ENCODE assay signal across 9 cellular contexts in genomic region chr19:15450528-15450890, GRCh38. TPM values are rescaled to one million over a fixed set of nuclear protein-coding genes. Genes with fewer than 3 reads are reported as not detected.
A peak's percentile ranks its signal among the peaks of the same experiment; 100 is the strongest.
DNase-seq lines count a peak whose midpoint lies in the region; ATAC-seq, FAIRE-seq and TF ChIP-seq lines count a peak whose summit lies in the region.
"Had no signal": no experiment of that assay in that cellular context is flagged by ENCODE, and none has a peak within 500 bp of the region (broad histone marks: within the 10 kb centered on the region; RNA-seq: fewer than 3 reads in every experiment).

No MANE protein-coding gene starts in this region.

- FAIRE-seq in HepG2 (lab: Jason Lieb, UNC) (no peak), keratinocyte (lab: Jason Lieb, UNC) (no peak)

- H3K4me1 ChIP-seq in HepG2 (ENCODE audit: insufficient read depth, low read length) (peaks cover 37% of the 10 kb centered on the region), right lobe of liver (peaks cover 0 to 27% (median 4%) of the 10 kb centered on the region in 4 donors), keratinocyte (ENCODE audit: control insufficient read depth, extremely low read depth, insufficient read depth, low read length) (peaks cover 3% of the 10 kb centered on the region)

- H4K20me1 ChIP-seq in HepG2 (ENCODE audit: insufficient read depth, low read length) (no peaks in the 10 kb centered on the region), keratinocyte (ENCODE audit: control insufficient read depth, extremely low read depth, insufficient read depth, low read length) (no peaks in the 10 kb centered on the region)

- H3K27me3 ChIP-seq in HepG2 (ENCODE audit: control insufficient read depth in 1 of 2, insufficient read depth in 2 of 2, low read length in 2 of 2) (no peaks in the 10 kb centered on the region), right lobe of liver (no peaks in the 10 kb centered on the region), keratinocyte (ENCODE audit: control insufficient read depth, extremely low read depth, insufficient read depth, low read length) (peaks cover 31% of the 10 kb centered on the region), MG63 (no peaks in the 10 kb centered on the region; the same call in 1 of the 2 replicates)

- H3K36me3 ChIP-seq in HepG2 (replicated peaks in 1 of 2; ENCODE audit: control insufficient read depth in 1 of 2, insufficient read depth in 2 of 2, low read length in 2 of 2), result no peaks in the 10 kb centered on the region
- H3K36me3 ChIP-seq in right lobe of liver, result no peaks in the 10 kb centered on the region
- no peaks in the 10 kb centered on the region for H3K36me3 ChIP-seq in keratinocyte (ENCODE audit: control insufficient read depth in 2 of 2, extremely low read depth in 1 of 2, insufficient read depth in 2 of 2, low read length in 2 of 2)
- no peaks in the 10 kb centered on the region for H3K36me3 ChIP-seq in MG63
- H3K36me3 ChIP-seq: thoracic aorta had no signal

- POLR2A ChIA-PET in HepG2 (lab: Yijun Ruan, JAX), result no interaction called here

- peak overlapping the region; percentile 52 for H2AFZ ChIP-seq in HepG2 (ENCODE audit: low read length)
- peak overlapping the region; percentile 81 for H2AFZ ChIP-seq in keratinocyte (ENCODE audit: control insufficient read depth, low read length)

- in situ Hi-C loops in HepG2 (cut with HindIII; ENCODE audit: extremely low pct_ligation_motif_present, low pct_unique_long_range_greater_than_20kb), result no loop called here

- DNase-seq in HepG2 (ENCODE audit: low spot score) (no peak), right lobe of liver (no peak), keratinocyte (ENCODE audit: low read depth, low spot score) (no peak), MG63 (no peak)

- WGBS in HepG2 (ENCODE audit: low lambda C conversion rate), result 94% methylated on average over 1 of the region's 1 CpG
- 100% methylated on average over 1 of the region's 1 CpG for WGBS in right lobe of liver (ENCODE audit: insufficient coverage, low coverage, low lambda C conversion rate, missing lambda C conversion rate)

- TF ChIP-seq POLR2A in HepG2 (IDR thresholded peaks at IDR 0.05; ENCODE audit: insufficient read depth in 1 of 2, low read depth in 2 of 2, low read length in 2 of 2) (no peak), right lobe of liver (IDR thresholded peaks at IDR 0.05) (no peak)

- intact Hi-C loops in HepG2 (cut with micrococcal nuclease; ENCODE audit: unreplicated experiment), result no loop called here
- intact Hi-C loops in right lobe of liver (cut with DNase I), result loop anchor here in 1 of 2 donors (10.0 kb wide), 1 partner anchor 104 kb away; no protein-coding TSS in a partner anchor

- no peak overlapping the region for H3K9ac ChIP-seq in HepG2 (ENCODE audit: insufficient read depth, low read depth, low read length)
- no peak overlapping the region for H3K9ac ChIP-seq in keratinocyte (ENCODE audit: control insufficient read depth, extremely low read depth, insufficient read depth, low read length)

- H3K9me3 ChIP-seq in HepG2 (ENCODE audit: low read length), result no peaks in the 10 kb centered on the region
- no peaks in the 10 kb centered on the region for H3K9me3 ChIP-seq in right lobe of liver
- H3K9me3 ChIP-seq in keratinocyte (ENCODE audit: control insufficient read depth, low read depth, low read length), result no peaks in the 10 kb centered on the region
- no peaks in the 10 kb centered on the region for H3K9me3 ChIP-seq in MG63
- H3K9me3 ChIP-seq: thoracic aorta had no signal

- TF ChIP-seq CTCF in HepG2 (CRISPR knock-in tag; IDR thresholded peaks at IDR 0.05), result no peak
- no peak for TF ChIP-seq CTCF in right lobe of liver (IDR thresholded peaks at IDR 0.05)
- no peak for TF ChIP-seq CTCF in keratinocyte (optimal IDR thresholded peaks at IDR 0.05 in 1 of 3, IDR thresholded peaks at IDR 0.05 in 1 of 3, conservative IDR thresholded peaks at IDR 0.05 in 1 of 3; ENCODE audit: extremely low read depth in 1 of 3, insufficient read depth in 2 of 3, low read length in 3 of 3)

- CTCF ChIA-PET in HepG2 (lab: Yijun Ruan, JAX; ENCODE audit: low intra/inter-chr PET ratio, low total read pairs), result no interaction called here

- H3K27ac ChIP-seq in HepG2 (ENCODE audit: extremely low read length, insufficient read depth, low read length) (no peak overlapping the region), right lobe of liver (no peak overlapping the region), keratinocyte (ENCODE audit: control insufficient read depth, insufficient read depth, low read length) (no peak overlapping the region)

- no peak for TF ChIP-seq EP300 in HepG2 (IDR thresholded peaks at IDR 0.05; ENCODE audit: low read depth in 2 of 2, low read length in 2 of 2)
- no peak for TF ChIP-seq EP300 in HepG2 (CRISPR knock-in tag; IDR thresholded peaks at IDR 0.05; ENCODE audit: borderline replicate concordance)

- ATAC-seq in HepG2 (no peak), right lobe of liver (no peak), HG03520 (IDR thresholded peaks at IDR 0.05; ENCODE audit: unreplicated experiment) (no peak), HG02840 (IDR thresholded peaks at IDR 0.05; ENCODE audit: low FRiP score, unreplicated experiment) (no peak)

- BruUV-seq in HepG2 (replicated peaks; lab: Mats Ljungman, UMichigan), result no TSS peak

- dilution Hi-C loops in keratinocyte (cut with MboI; ENCODE audit: extremely low pct_ligation_motif_present, low sequenced_read_pairs), result no loop called here

- H3K79me2 ChIP-seq in HepG2 (ENCODE audit: insufficient read depth, low read length) (no peaks in the 10 kb centered on the region), keratinocyte (ENCODE audit: control insufficient read depth, insufficient read depth, low read length) (no peaks in the 10 kb centered on the region)

- TF ChIP-seq RAD21 in HepG2 (CRISPR knock-in tag; IDR thresholded peaks at IDR 0.05), result no peak

- H3K9me1 ChIP-seq in keratinocyte (ENCODE audit: control insufficient read depth, extremely low read depth, insufficient read depth, low read length), result no peaks in the 10 kb centered on the region

- peak overlapping the region; percentile 80 for H3K4me2 ChIP-seq in HepG2 (ENCODE audit: low read depth, low read length)
- H3K4me2 ChIP-seq in keratinocyte (ENCODE audit: control insufficient read depth, extremely low read depth, insufficient read depth, low read depth, low read length), result no peak overlapping the region

- peak overlapping the region in 1 of 3 experiments; percentile 65; a peak in 2 of 6 replicates for H3K4me3 ChIP-seq in HepG2 (replicated peaks in 1 of 3; ENCODE audit: insufficient read depth in 1 of 3, low read depth in 2 of 3, low read length in 3 of 3)
- no peak overlapping the region for H3K4me3 ChIP-seq in right lobe of liver
- no peak overlapping the region for H3K4me3 ChIP-seq in keratinocyte (ENCODE audit: control insufficient read depth in 2 of 3, extremely low read depth in 1 of 3, insufficient read depth in 2 of 3, low read depth in 1 of 3, low read length in 3 of 3)
- no peak overlapping the region for H3K4me3 ChIP-seq in MG63

RNA-seq across cellular contexts. Expression of gene WIZ, which starts 0.8 kb away (rescaled TPM):
- total RNA-seq in HepG2 (2016; rRNA removed; fragmentation: Illumina TruSeq; extraction: Trizol) (4.7 and 5.1 TPM in 2 replicates), right lobe of liver (10 to 100 TPM; 12.5 to 24.4 (median 14.6) TPM)
- 1.7 TPM in 2 replicates for total RNA-seq in HepG2 (2016; cell fraction: cytosol; rRNA removed; fragmentation: Illumina TruSeq; extraction: Trizol; ENCODE audit: low read depth)
- 4.4 and 4.5 TPM in 2 replicates for total RNA-seq in HepG2 (2016; cell fraction: insoluble cytoplasmic fraction; rRNA removed; fragmentation: Illumina TruSeq; extraction: Trizol)
- 5.9 TPM in 2 replicates for total RNA-seq in HepG2 (2016; cell fraction: membrane; rRNA removed; fragmentation: Illumina TruSeq; extraction: Trizol)
- total RNA-seq in HepG2 (2016; cell fraction: nucleus; rRNA removed; fragmentation: Illumina TruSeq; extraction: Trizol), result 4.9 and 5.5 TPM in 2 replicates
- polyA plus RNA-seq in HepG2 (2011; rRNA removed) (4.8 and 6.3 TPM in 2 replicates), keratinocyte (5.1 to 10.6 TPM (median 7.5 TPM) in 3 replicates)
- 3.3 and 4.8 TPM in 2 replicates for polyA plus RNA-seq in HepG2 (2011; cell fraction: cytosol; rRNA removed)
- polyA plus RNA-seq in HepG2 (2011; cell fraction: nucleus; rRNA removed), result 17.3 and 17.8 TPM in 2 replicates
- polyA plus RNA-seq in HepG2 (2012), result 7.0 and 7.1 TPM in 2 replicates
- 3.1 and 3.8 TPM in 2 replicates for polyA plus RNA-seq in HepG2 (2016; cell fraction: cytosol; fragmentation: Illumina TruSeq; extraction: Trizol; ENCODE audit: low read depth)
- 11.7 and 16.9 TPM in 2 replicates for polyA plus RNA-seq in HepG2 (2016; cell fraction: insoluble cytoplasmic fraction; fragmentation: Illumina TruSeq; extraction: Trizol; ENCODE audit: low read depth)
- polyA plus RNA-seq in HepG2 (2016; cell fraction: membrane; fragmentation: Illumina TruSeq; extraction: Trizol; ENCODE audit: low read depth), result 9.4 and 11.9 TPM in 2 replicates
- polyA plus RNA-seq in HepG2 (2016; cell fraction: nucleus; fragmentation: Illumina TruSeq; extraction: Trizol; ENCODE audit: insufficient read depth, low read depth), result 23.3 and 23.4 TPM in 2 replicates
- 5.2 and 6.7 TPM in 2 replicates for polyA minus RNA-seq in HepG2 (2011; rRNA and poly(A)+ RNA removed; ENCODE audit: low replicate concordance)
- polyA minus RNA-seq in HepG2 (2011; cell fraction: cytosol; rRNA and poly(A)+ RNA removed), result 4.1 and 4.7 TPM in 2 replicates
- polyA minus RNA-seq in HepG2 (2011; cell fraction: nucleus; rRNA and poly(A)+ RNA removed), result 7.0 and 7.5 TPM in 2 replicates
- 3.6 TPM for polyA plus RNA-seq in keratinocyte (2011; ENCODE audit: low read depth)
- 7.4 and 17.0 TPM in 2 replicates for polyA plus RNA-seq in keratinocyte (2011; cell fraction: cytosol; rRNA removed)
- 16.5 and 25.6 TPM in 2 replicates for polyA plus RNA-seq in keratinocyte (2011; cell fraction: nucleus; rRNA removed)
- polyA plus RNA-seq in keratinocyte (2012; ENCODE audit: low replicate concordance), result 10.4 and 22.6 TPM in 2 replicates
- polyA minus RNA-seq in keratinocyte, result 3.4 to 12.8 TPM (median 5.0 TPM) in 3 replicates
- 18.0 TPM for polyA minus RNA-seq in keratinocyte (2011; cell fraction: cytosol; rRNA and poly(A)+ RNA removed)
- 12.1 TPM in 2 replicates for polyA minus RNA-seq in keratinocyte (2011; cell fraction: nucleus; rRNA and poly(A)+ RNA removed)
- 18.0 and 24.3 TPM in 2 replicates for total RNA-seq in MG63 (2014; rRNA removed; shearing (Covaris generic); ENCODE audit: low replicate concordance)

RNA-seq across cellular contexts. Expression of gene RASAL3, which starts 13.8 kb away (rescaled TPM):
- not detected in 2 replicates for total RNA-seq in HepG2 (2016; rRNA removed; fragmentation: Illumina TruSeq; extraction: Trizol)
- not detected in 2 replicates for total RNA-seq in HepG2 (2016; cell fraction: cytosol; rRNA removed; fragmentation: Illumina TruSeq; extraction: Trizol; ENCODE audit: low read depth)
- not detected in 2 replicates for total RNA-seq in HepG2 (2016; cell fraction: insoluble cytoplasmic fraction; rRNA removed; fragmentation: Illumina TruSeq; extraction: Trizol)
- total RNA-seq in HepG2 (2016; cell fraction: membrane; rRNA removed; fragmentation: Illumina TruSeq; extraction: Trizol), result not detected in 2 replicates
- not detected in 2 replicates for total RNA-seq in HepG2 (2016; cell fraction: nucleus; rRNA removed; fragmentation: Illumina TruSeq; extraction: Trizol)
- not detected in 2 replicates for polyA plus RNA-seq in HepG2 (2011; rRNA removed)
- polyA plus RNA-seq in HepG2 (2011; cell fraction: cytosol; rRNA removed), result 0.01 TPM in 1 of 2 replicates, not detected in the other
- polyA plus RNA-seq in HepG2 (2011; cell fraction: nucleus; rRNA removed), result 0.09 TPM in 1 of 2 replicates, not detected in the other
- polyA plus RNA-seq in HepG2 (2012), result not detected in 2 replicates
- not detected in 2 replicates for polyA plus RNA-seq in HepG2 (2016; cell fraction: cytosol; fragmentation: Illumina TruSeq; extraction: Trizol; ENCODE audit: low read depth)
- polyA plus RNA-seq in HepG2 (2016; cell fraction: insoluble cytoplasmic fraction; fragmentation: Illumina TruSeq; extraction: Trizol; ENCODE audit: low read depth), result not detected in 2 replicates
- not detected in 2 replicates for polyA plus RNA-seq in HepG2 (2016; cell fraction: membrane; fragmentation: Illumina TruSeq; extraction: Trizol; ENCODE audit: low read depth)
- not detected in 2 replicates for polyA plus RNA-seq in HepG2 (2016; cell fraction: nucleus; fragmentation: Illumina TruSeq; extraction: Trizol; ENCODE audit: insufficient read depth, low read depth)
- polyA minus RNA-seq in HepG2 (2011; rRNA and poly(A)+ RNA removed; ENCODE audit: low replicate concordance), result not detected in 2 replicates
- polyA minus RNA-seq in HepG2 (2011; cell fraction: cytosol; rRNA and poly(A)+ RNA removed), result not detected in 2 replicates
- not detected in 2 replicates for polyA minus RNA-seq in HepG2 (2011; cell fraction: nucleus; rRNA and poly(A)+ RNA removed)
- total RNA-seq in right lobe of liver, result 1 to 10 TPM in 4 of 6 experiments, under 1 TPM in 2; 0.75 to 1.9 (median 1.1) TPM
- 0.04 TPM in 1 of 3 replicates, not detected in the others for polyA plus RNA-seq in keratinocyte
- not detected for polyA plus RNA-seq in keratinocyte (2011; ENCODE audit: low read depth)
- polyA plus RNA-seq in keratinocyte (2011; cell fraction: cytosol; rRNA removed), result not detected in 2 replicates
- not detected in 2 replicates for polyA plus RNA-seq in keratinocyte (2011; cell fraction: nucleus; rRNA removed)
- polyA plus RNA-seq in keratinocyte (2012; ENCODE audit: low replicate concordance), result not detected in 2 replicates
- polyA minus RNA-seq in keratinocyte, result not detected in 3 replicates
- polyA minus RNA-seq in keratinocyte (2011; cell fraction: cytosol; rRNA and poly(A)+ RNA removed), result not detected
- not detected in 2 replicates for polyA minus RNA-seq in keratinocyte (2011; cell fraction: nucleus; rRNA and poly(A)+ RNA removed)
- total RNA-seq in MG63 (2014; rRNA removed; shearing (Covaris generic); ENCODE audit: low replicate concordance), result 0.25 TPM in 1 of 2 replicates, not detected in the other

RNA-seq across cellular contexts. Expression of gene PGLYRP2, which starts 28.8 kb away (rescaled TPM):
- total RNA-seq in HepG2 (2016; rRNA removed; fragmentation: Illumina TruSeq; extraction: Trizol) (0.49 and 1.0 TPM in 2 replicates), right lobe of liver (100 to 1,000 TPM in 2 of 6 experiments, 10 to 100 TPM in 4; 45.1 to 135 (median 59.2) TPM)
- 0.10 and 0.53 TPM in 2 replicates for total RNA-seq in HepG2 (2016; cell fraction: cytosol; rRNA removed; fragmentation: Illumina TruSeq; extraction: Trizol; ENCODE audit: low read depth)
- total RNA-seq in HepG2 (2016; cell fraction: insoluble cytoplasmic fraction; rRNA removed; fragmentation: Illumina TruSeq; extraction: Trizol), result 0.46 and 1.3 TPM in 2 replicates
- total RNA-seq in HepG2 (2016; cell fraction: membrane; rRNA removed; fragmentation: Illumina TruSeq; extraction: Trizol), result 0.17 and 0.49 TPM in 2 replicates
- total RNA-seq in HepG2 (2016; cell fraction: nucleus; rRNA removed; fragmentation: Illumina TruSeq; extraction: Trizol), result 0.94 and 1.4 TPM in 2 replicates
- polyA plus RNA-seq in HepG2 (2011; rRNA removed) (0.04 and 0.35 TPM in 2 replicates), keratinocyte (not detected in 3 replicates)
- 0.08 and 0.22 TPM in 2 replicates for polyA plus RNA-seq in HepG2 (2011; cell fraction: cytosol; rRNA removed)
- 0.27 and 0.69 TPM in 2 replicates for polyA plus RNA-seq in HepG2 (2011; cell fraction: nucleus; rRNA removed)
- 0.11 and 1.1 TPM in 2 replicates for polyA plus RNA-seq in HepG2 (2012)
- polyA plus RNA-seq in HepG2 (2016; cell fraction: cytosol; fragmentation: Illumina TruSeq; extraction: Trizol; ENCODE audit: low read depth), result 0.11 and 0.19 TPM in 2 replicates
- 0.35 and 0.38 TPM in 2 replicates for polyA plus RNA-seq in HepG2 (2016; cell fraction: insoluble cytoplasmic fraction; fragmentation: Illumina TruSeq; extraction: Trizol; ENCODE audit: low read depth)
- 0.22 and 0.28 TPM in 2 replicates for polyA plus RNA-seq in HepG2 (2016; cell fraction: membrane; fragmentation: Illumina TruSeq; extraction: Trizol; ENCODE audit: low read depth)
- polyA plus RNA-seq in HepG2 (2016; cell fraction: nucleus; fragmentation: Illumina TruSeq; extraction: Trizol; ENCODE audit: insufficient read depth, low read depth), result 0.79 and 2.3 TPM in 2 replicates
- polyA minus RNA-seq in HepG2 (2011; rRNA and poly(A)+ RNA removed; ENCODE audit: low replicate concordance), result 0.07 and 0.34 TPM in 2 replicates
- polyA minus RNA-seq in HepG2 (2011; cell fraction: cytosol; rRNA and poly(A)+ RNA removed), result 0.20 TPM in 1 of 2 replicates, not detected in the other
- polyA minus RNA-seq in HepG2 (2011; cell fraction: nucleus; rRNA and poly(A)+ RNA removed), result 1.0 TPM in 1 of 2 replicates, not detected in the other
- polyA plus RNA-seq in keratinocyte (2011; ENCODE audit: low read depth), result not detected
- polyA plus RNA-seq in keratinocyte (2011; cell fraction: cytosol; rRNA removed), result not detected in 2 replicates
- not detected in 2 replicates for polyA plus RNA-seq in keratinocyte (2011; cell fraction: nucleus; rRNA removed)
- polyA plus RNA-seq in keratinocyte (2012; ENCODE audit: low replicate concordance), result 0.07 TPM in 1 of 2 replicates, not detected in the other
- 0.39 TPM in 1 of 3 replicates, not detected in the others for polyA minus RNA-seq in keratinocyte
- not detected for polyA minus RNA-seq in keratinocyte (2011; cell fraction: cytosol; rRNA and poly(A)+ RNA removed)
- polyA minus RNA-seq in keratinocyte (2011; cell fraction: nucleus; rRNA and poly(A)+ RNA removed), result not detected in 2 replicates
- total RNA-seq in MG63 (2014; rRNA removed; shearing (Covaris generic); ENCODE audit: low replicate concordance), result not detected in 2 replicates
- total RNA-seq: esophagus mucosa, posterior vena cava, thoracic aorta had no signal

RNA-seq across cellular contexts. Expression of gene AKAP8L, which starts 31.7 kb away (rescaled TPM):
- total RNA-seq in HepG2 (2016; rRNA removed; fragmentation: Illumina TruSeq; extraction: Trizol), result 27.3 and 48.2 TPM in 2 replicates
- 42.8 and 43.6 TPM in 2 replicates for total RNA-seq in HepG2 (2016; cell fraction: cytosol; rRNA removed; fragmentation: Illumina TruSeq; extraction: Trizol; ENCODE audit: low read depth)
- 28.1 and 49.6 TPM in 2 replicates for total RNA-seq in HepG2 (2016; cell fraction: insoluble cytoplasmic fraction; rRNA removed; fragmentation: Illumina TruSeq; extraction: Trizol)
- total RNA-seq in HepG2 (2016; cell fraction: membrane; rRNA removed; fragmentation: Illumina TruSeq; extraction: Trizol), result 19.3 and 21.1 TPM in 2 replicates
- total RNA-seq in HepG2 (2016; cell fraction: nucleus; rRNA removed; fragmentation: Illumina TruSeq; extraction: Trizol), result 58.1 and 60.2 TPM in 2 replicates
- polyA plus RNA-seq in HepG2 (2011; rRNA removed), result 49.6 and 63.4 TPM in 2 replicates
- 25.4 and 26.0 TPM in 2 replicates for polyA plus RNA-seq in HepG2 (2011; cell fraction: cytosol; rRNA removed)
- 267 and 311 TPM in 2 replicates for polyA plus RNA-seq in HepG2 (2011; cell fraction: nucleus; rRNA removed)
- polyA plus RNA-seq in HepG2 (2012), result 54.1 and 55.4 TPM in 2 replicates
- polyA plus RNA-seq in HepG2 (2016; cell fraction: cytosol; fragmentation: Illumina TruSeq; extraction: Trizol; ENCODE audit: low read depth), result 3.5 and 4.1 TPM in 2 replicates
- 25.4 and 30.1 TPM in 2 replicates for polyA plus RNA-seq in HepG2 (2016; cell fraction: insoluble cytoplasmic fraction; fragmentation: Illumina TruSeq; extraction: Trizol; ENCODE audit: low read depth)
- 5.6 and 6.0 TPM in 2 replicates for polyA plus RNA-seq in HepG2 (2016; cell fraction: membrane; fragmentation: Illumina TruSeq; extraction: Trizol; ENCODE audit: low read depth)
- 142 and 146 TPM in 2 replicates for polyA plus RNA-seq in HepG2 (2016; cell fraction: nucleus; fragmentation: Illumina TruSeq; extraction: Trizol; ENCODE audit: insufficient read depth, low read depth)
- 57.8 and 104 TPM in 2 replicates for polyA minus RNA-seq in HepG2 (2011; rRNA and poly(A)+ RNA removed; ENCODE audit: low replicate concordance)
- 22.7 and 31.4 TPM in 2 replicates for polyA minus RNA-seq in HepG2 (2011; cell fraction: cytosol; rRNA and poly(A)+ RNA removed)
- polyA minus RNA-seq in HepG2 (2011; cell fraction: nucleus; rRNA and poly(A)+ RNA removed), result 67.1 and 87.6 TPM in 2 replicates
- 10 to 100 TPM; 27.4 to 69.4 (median 49.6) TPM for total RNA-seq in right lobe of liver
- polyA plus RNA-seq in keratinocyte, result 28.4 to 48.2 TPM (median 44.3 TPM) in 3 replicates
- 159 TPM for polyA plus RNA-seq in keratinocyte (2011; ENCODE audit: low read depth)
- polyA plus RNA-seq in keratinocyte (2011; cell fraction: cytosol; rRNA removed), result 16.8 and 21.0 TPM in 2 replicates
- 120 and 136 TPM in 2 replicates for polyA plus RNA-seq in keratinocyte (2011; cell fraction: nucleus; rRNA removed)
- polyA plus RNA-seq in keratinocyte (2012; ENCODE audit: low replicate concordance), result 37.5 and 58.1 TPM in 2 replicates
- polyA minus RNA-seq in keratinocyte, result 47.8 to 86.5 TPM (median 56.1 TPM) in 3 replicates
- 29.5 TPM for polyA minus RNA-seq in keratinocyte (2011; cell fraction: cytosol; rRNA and poly(A)+ RNA removed)
- polyA minus RNA-seq in keratinocyte (2011; cell fraction: nucleus; rRNA and poly(A)+ RNA removed), result 45.8 and 64.1 TPM in 2 replicates
- total RNA-seq in MG63 (2014; rRNA removed; shearing (Covaris generic); ENCODE audit: low replicate concordance), result 83.8 and 108 TPM in 2 replicates

RNA-seq across cellular contexts. Expression of gene CYP4F22, which starts 57.8 kb away (rescaled TPM):
- total RNA-seq in HepG2 (2016; rRNA removed; fragmentation: Illumina TruSeq; extraction: Trizol), result not detected in 2 replicates
- total RNA-seq in HepG2 (2016; cell fraction: cytosol; rRNA removed; fragmentation: Illumina TruSeq; extraction: Trizol; ENCODE audit: low read depth), result not detected in 2 replicates
- not detected in 2 replicates for total RNA-seq in HepG2 (2016; cell fraction: insoluble cytoplasmic fraction; rRNA removed; fragmentation: Illumina TruSeq; extraction: Trizol)
- not detected in 2 replicates for total RNA-seq in HepG2 (2016; cell fraction: membrane; rRNA removed; fragmentation: Illumina TruSeq; extraction: Trizol)
- total RNA-seq in HepG2 (2016; cell fraction: nucleus; rRNA removed; fragmentation: Illumina TruSeq; extraction: Trizol), result not detected in 2 replicates
- 0.05 and 0.09 TPM in 2 replicates for polyA plus RNA-seq in HepG2 (2011; rRNA removed)
- polyA plus RNA-seq in HepG2 (2011; cell fraction: cytosol; rRNA removed), result 0.04 TPM in 1 of 2 replicates, not detected in the other
- polyA plus RNA-seq in HepG2 (2011; cell fraction: nucleus; rRNA removed), result 0.06 and 0.07 TPM in 2 replicates
- polyA plus RNA-seq in HepG2 (2012), result 0.08 and 0.13 TPM in 2 replicates
- not detected in 2 replicates for polyA plus RNA-seq in HepG2 (2016; cell fraction: cytosol; fragmentation: Illumina TruSeq; extraction: Trizol; ENCODE audit: low read depth)
- not detected in 2 replicates for polyA plus RNA-seq in HepG2 (2016; cell fraction: insoluble cytoplasmic fraction; fragmentation: Illumina TruSeq; extraction: Trizol; ENCODE audit: low read depth)
- polyA plus RNA-seq in HepG2 (2016; cell fraction: membrane; fragmentation: Illumina TruSeq; extraction: Trizol; ENCODE audit: low read depth), result not detected in 2 replicates
- not detected in 2 replicates for polyA plus RNA-seq in HepG2 (2016; cell fraction: nucleus; fragmentation: Illumina TruSeq; extraction: Trizol; ENCODE audit: insufficient read depth, low read depth)
- polyA minus RNA-seq in HepG2 (2011; rRNA and poly(A)+ RNA removed; ENCODE audit: low replicate concordance), result not detected in 2 replicates
- not detected in 2 replicates for polyA minus RNA-seq in HepG2 (2011; cell fraction: cytosol; rRNA and poly(A)+ RNA removed)
- not detected in 2 replicates for polyA minus RNA-seq in HepG2 (2011; cell fraction: nucleus; rRNA and poly(A)+ RNA removed)
- total RNA-seq in right lobe of liver, result 1 to 10 TPM in 5 of 6 experiments, under 1 TPM in 1; 0.95 to 6.0 (median 4.5) TPM
- polyA plus RNA-seq in keratinocyte, result 0.43 to 0.62 TPM (median 0.59 TPM) in 3 replicates
- 11.5 TPM for polyA plus RNA-seq in keratinocyte (2011; ENCODE audit: low read depth)
- 0.29 and 0.45 TPM in 2 replicates for polyA plus RNA-seq in keratinocyte (2011; cell fraction: cytosol; rRNA removed)
- polyA plus RNA-seq in keratinocyte (2011; cell fraction: nucleus; rRNA removed), result 1.7 and 1.8 TPM in 2 replicates
- polyA plus RNA-seq in keratinocyte (2012; ENCODE audit: low replicate concordance), result 0.66 and 31.2 TPM in 2 replicates
- polyA minus RNA-seq in keratinocyte, result 0.67 to 1.7 TPM (median 1.1 TPM) in 3 replicates
- polyA minus RNA-seq in keratinocyte (2011; cell fraction: cytosol; rRNA and poly(A)+ RNA removed), result 0.96 TPM
- polyA minus RNA-seq in keratinocyte (2011; cell fraction: nucleus; rRNA and poly(A)+ RNA removed), result 2.6 and 3.2 TPM in 2 replicates
- total RNA-seq in MG63 (2014; rRNA removed; shearing (Covaris generic); ENCODE audit: low replicate concordance), result 0.23 TPM in 1 of 2 replicates, not detected in the other
- total RNA-seq: posterior vena cava, thoracic aorta had no signal

Comparison
In these comparisons a context has a peak if more than half of its experiments do, and no peak if none do; other contexts are left out.
1. RNA of gene PGLYRP2, which starts 28.8 kb away (total RNA-seq): 45.1 to 135 TPM in right lobe of liver; 0.10 to 1.4 TPM in HepG2 and not detected in MG63; every median in the first group is over 10 times any median in the second.